2 cellular contexts compared by ENCODE assay signal in genomic region chr7:46545790-46546189, GRCh38.
TF ChIP-seq lines count a peak whose summit lies in the region.

No MANE protein-coding gene starts in this region.

TF ChIP-seq in endothelial cell of umbilical vein, 7 proteins besides CTCF, POLR2A, EP300 and RAD21 (continued from another document):
- TF ChIP-seq MAX (IDR thresholded peaks at IDR 0.05; ENCODE audit: insufficient read depth, insufficient read length) (no peak), POLR2AphosphoS5 (IDR thresholded peaks at IDR 0.05; ENCODE audit: insufficient read depth, low read depth, low read length) (no peak), EZH2 (IDR thresholded peaks at IDR 0.05; ENCODE audit: borderline replicate concordance, low read depth, low read length, severe bottlenecking) (no peak), GATA2 (IDR thresholded peaks at IDR 0.05; ENCODE audit: insufficient read depth, insufficient read length, low read depth, low read length) (peak; percentile 69), FOS (IDR thresholded peaks at IDR 0.05; ENCODE audit: borderline replicate concordance, insufficient read depth, low read length) (peak; percentile 98), JUN (IDR thresholded peaks at IDR 0.05; ENCODE audit: borderline replicate concordance, insufficient read depth, insufficient read length, low read depth) (peak; percentile 99)

TF ChIP-seq in HEK293T, 16 proteins besides CTCF, POLR2A, EP300 and RAD21 (continued from another document):
- TF ChIP-seq FOXM1 (IDR thresholded peaks at IDR 0.05; ENCODE audit: borderline replicate concordance) (no peak), PKNOX1 (IDR thresholded peaks at IDR 0.05) (no peak), SUZ12 (IDR thresholded peaks at IDR 0.05) (no peak), NFRKB (IDR thresholded peaks at IDR 0.05) (no peak), FOXK2 (IDR thresholded peaks at IDR 0.05) (no peak), L3MBTL2 (conservative IDR thresholded peaks at IDR 0.05) (no peak), ELF4 (IDR thresholded peaks at IDR 0.05) (no peak)
